8 cellular contexts compared by ENCODE assay signal in genomic region chr1:112619518-112620458, GRCh38. TPM values are rescaled to one million over a fixed set of nuclear protein-coding genes. Genes with fewer than 3 reads are reported as not detected.
DNase-seq lines count a peak whose midpoint lies in the region; ATAC-seq, FAIRE-seq and TF ChIP-seq lines count a peak whose summit lies in the region.

Gene CAPZA1 (plus strand): TSS chr1:112619832. CDS start chr1:112619845, 13 bp downstream.

- H3K9me3 Mint-ChIP-seq in activated T-helper 2 cell treated with anti-CD3 and anti-CD28 coated beads, Interferon-gamma antibody, Interleukin-2, Interleukin-4, amounts not matched to agents 10 μg/mL and 5 μg/mL and 100 μg/mL, durations not matched to agents 14 hours and 24 hours and 36 hours: no peaks in the 10 kb centered on the region
- H3K9me3 Mint-ChIP-seq in natural killer cell treated with Interleukin-12 subunit alpha and Interleukin-12 subunit beta and Interleukin-15 and Interleukin-18, amount 100 ng/mL, for 72 hours: no peaks in the 10 kb centered on the region

- peak; percentile 72 for FAIRE-seq in H54 (lab: Jason Lieb, UNC)

- no peaks in the 10 kb centered on the region for H3K27me3 Mint-ChIP-seq in activated T-helper 2 cell treated with anti-CD3 and anti-CD28 coated beads, Interferon-gamma antibody, Interleukin-2, Interleukin-4, amounts not matched to agents 10 μg/mL and 5 μg/mL and 100 μg/mL, durations not matched to agents 14 hours and 24 hours and 36 hours (ENCODE audit: low read depth)
- no peaks in the 10 kb centered on the region for H3K27me3 Mint-ChIP-seq in natural killer cell treated with Interleukin-12 subunit alpha and Interleukin-12 subunit beta and Interleukin-15 and Interleukin-18, amount 100 ng/mL, for 72 hours

- intact Hi-C loops in activated T-helper 2 cell treated with anti-CD3 and anti-CD28 coated beads, Interferon-gamma antibody, Interleukin-2, Interleukin-4, amounts not matched to agents 10 μg/mL and 5 μg/mL and 100 μg/mL, durations not matched to agents 14 hours and 24 hours and 36 hours (cut with micrococcal nuclease): loop anchor here (2.0 to 10.0 kb wide), 6 partner anchors 17 to 453 kb away; partner anchors contain the start of genes LRIG2, MOV10, SLC16A1 and WNT2B

- DNase-seq in ELF-1 (ENCODE audit: low read depth, low spot score) (peak; percentile 92), H54 (ENCODE audit: insufficient read length, low spot score) (peak; percentile 75), RWPE2 (ENCODE audit: low spot score) (peak; percentile 91), fibroblast of peridontal ligament (ENCODE audit: extremely low read depth) (peak; percentile 89)
- peak; percentile 90 for DNase-seq in activated T-helper 2 cell treated with anti-CD3 and anti-CD28 coated beads, Interferon-gamma antibody, Interleukin-2, Interleukin-4, amounts not matched to agents 10 μg/mL and 5 μg/mL and 100 μg/mL, durations not matched to agents 14 hours and 24 hours and 36 hours (ENCODE audit: low spot score)
- DNase-seq in natural killer cell treated with Interleukin-12 subunit alpha and Interleukin-12 subunit beta and Interleukin-15 and Interleukin-18, amount 100 ng/mL, for 72 hours (ENCODE audit: low spot score): peak; percentile 95
- DNase-seq in stimulated activated naive CD4-positive, alpha-beta T cell treated with Interleukin-2 at 50 U/mL for 16 hours (lab: John Stamatoyannopoulos, UW): peak; percentile 90

- H3K4me1 Mint-ChIP-seq in activated T-helper 2 cell treated with anti-CD3 and anti-CD28 coated beads, Interferon-gamma antibody, Interleukin-2, Interleukin-4, amounts not matched to agents 10 μg/mL and 5 μg/mL and 100 μg/mL, durations not matched to agents 14 hours and 24 hours and 36 hours (ENCODE audit: low read depth): peaks cover 25% of the 10 kb centered on the region
- peaks cover 21 to 39% of the 10 kb centered on the region in 2 donors for H3K4me1 Mint-ChIP-seq in natural killer cell treated with Interleukin-12 subunit alpha and Interleukin-12 subunit beta and Interleukin-15 and Interleukin-18, amount 100 ng/mL, for 72 hours (ENCODE audit: low read depth in 2 of 2)

- H3K4me3 Mint-ChIP-seq in activated T-helper 2 cell treated with anti-CD3 and anti-CD28 coated beads, Interferon-gamma antibody, Interleukin-2, Interleukin-4, amounts not matched to agents 10 μg/mL and 5 μg/mL and 100 μg/mL, durations not matched to agents 14 hours and 24 hours and 36 hours (ENCODE audit: low read depth): peak within 1 kb of the TSS; percentile 99
- peak within 1 kb of the TSS; percentile 99 for H3K4me3 Mint-ChIP-seq in natural killer cell treated with Interleukin-12 subunit alpha and Interleukin-12 subunit beta and Interleukin-15 and Interleukin-18, amount 100 ng/mL, for 72 hours

- H3K27ac Mint-ChIP-seq in activated T-helper 2 cell treated with anti-CD3 and anti-CD28 coated beads, Interferon-gamma antibody, Interleukin-2, Interleukin-4, amounts not matched to agents 10 μg/mL and 5 μg/mL and 100 μg/mL, durations not matched to agents 14 hours and 24 hours and 36 hours: peak within 1 kb of the TSS; percentile 99
- H3K27ac Mint-ChIP-seq in natural killer cell treated with Interleukin-12 subunit alpha and Interleukin-12 subunit beta and Interleukin-15 and Interleukin-18, amount 100 ng/mL, for 72 hours: peak within 1 kb of the TSS; percentile 99

- H3K36me3 Mint-ChIP-seq in activated T-helper 2 cell treated with anti-CD3 and anti-CD28 coated beads, Interferon-gamma antibody, Interleukin-2, Interleukin-4, amounts not matched to agents 10 μg/mL and 5 μg/mL and 100 μg/mL, durations not matched to agents 14 hours and 24 hours and 36 hours (ENCODE audit: low read depth): peaks cover 46% of the 10 kb centered on the region
- H3K36me3 Mint-ChIP-seq in natural killer cell treated with Interleukin-12 subunit alpha and Interleukin-12 subunit beta and Interleukin-15 and Interleukin-18, amount 100 ng/mL, for 72 hours: peaks cover 8% of the 10 kb centered on the region

- H3K9ac ChIP-seq in Loucy (ENCODE audit: low read depth, low read length, poor library complexity, severe bottlenecking): peak within 1 kb of the TSS; percentile 100

- TF ChIP-seq CTCF in Loucy (conservative IDR thresholded peaks at IDR 0.05; ENCODE audit: low read length): no peak
- TF ChIP-seq CTCF in RWPE2 (IDR thresholded peaks at IDR 0.05; ENCODE audit: poor library complexity, severe bottlenecking): no peak

- H2AFZ ChIP-seq in Loucy (ENCODE audit: low read length): peak within 1 kb of the TSS; percentile 69

- H3K4me1 ChIP-seq in Loucy (ENCODE audit: insufficient read depth, low read length, poor library complexity, severe bottlenecking) (peaks cover 26% of the 10 kb centered on the region), RWPE2 (ENCODE audit: insufficient read depth, poor library complexity, severe bottlenecking) (peaks cover 18% of the 10 kb centered on the region)

- peak within 1 kb of the TSS; percentile 99 for H3K4me2 ChIP-seq in Loucy (ENCODE audit: low read depth, low read length, poor library complexity, severe bottlenecking)

- peaks cover 36% of the 10 kb centered on the region for H4K20me1 ChIP-seq in Loucy (ENCODE audit: insufficient read depth, low read length, poor library complexity, severe bottlenecking)

- no peaks in the 10 kb centered on the region for H3K36me3 ChIP-seq in Loucy (ENCODE audit: insufficient read depth, low read length)
- H3K36me3 ChIP-seq in RWPE2 (ENCODE audit: low read depth): peaks cover 46% of the 10 kb centered on the region

- no peaks in the 10 kb centered on the region for H3K9me2 ChIP-seq in Loucy (replicated peaks; ENCODE audit: low read depth, low read length)

- H3K27ac ChIP-seq in RWPE2 (ENCODE audit: poor library complexity, severe bottlenecking): peak within 1 kb of the TSS; percentile 90

- peaks cover 90% of the 10 kb centered on the region for H3K79me2 ChIP-seq in Loucy (ENCODE audit: insufficient read depth, low read length)

- H3K9me3 ChIP-seq in Loucy (ENCODE audit: insufficient read depth, low read depth, low read length) (no peaks in the 10 kb centered on the region), RWPE2 (ENCODE audit: severe bottlenecking) (no peaks in the 10 kb centered on the region)

- H3F3A ChIP-seq in Loucy (ENCODE audit: low read depth): no peaks in the 10 kb centered on the region

- H3K27me3 ChIP-seq in Loucy (ENCODE audit: insufficient read depth, low read length, poor library complexity, severe bottlenecking) (peaks cover 8% of the 10 kb centered on the region), RWPE2 (ENCODE audit: insufficient read depth, poor library complexity, severe bottlenecking) (no peaks in the 10 kb centered on the region)

- TF ChIP-seq POLR2A in H54 (IDR thresholded peaks at IDR 0.05; ENCODE audit: low read depth, low read length): peak; percentile 90

- peak; percentile 94 for ATAC-seq in RWPE2 (ENCODE audit: low read depth)
- ATAC-seq in natural killer cell treated with Interleukin-12 subunit alpha and Interleukin-12 subunit beta and Interleukin-15 and Interleukin-18, amount 100 ng/mL, for 72 hours: peak; percentile 96 to 98

- H3K4me3 ChIP-seq in Loucy (ENCODE audit: low read length, poor library complexity, severe bottlenecking): peak within 1 kb of the TSS; percentile 99
- H3K4me3 ChIP-seq in RWPE2 (ENCODE audit: severe bottlenecking): peak within 1 kb of the TSS; percentile 93

RNA-seq across cellular contexts. Expression of gene CAPZA1, which starts in this region (rescaled TPM):
- total RNA-seq in activated T-helper 2 cell treated with anti-CD3 and anti-CD28 coated beads, Interferon-gamma antibody, Interleukin-2, Interleukin-4, amounts not matched to agents 10 μg/mL and 5 μg/mL and 100 μg/mL, durations not matched to agents 14 hours and 24 hours and 36 hours: 260 and 269 TPM in 2 replicates
- 100 to 1,000 TPM; 213 to 259 TPM for total RNA-seq in natural killer cell treated with Interleukin-12 subunit alpha and Interleukin-12 subunit beta and Interleukin-15 and Interleukin-18, amount 100 ng/mL, for 72 hours

Comparison
In these comparisons a context has a peak if more than half of its experiments do, and no peak if none do; other contexts are left out.
1. Peak in every context shown above with its lines: DNase-seq, ATAC-seq, H3K4me3 ChIP-seq and H3K27ac ChIP-seq.